ENCODE assay signal across 11 cellular contexts in the genomic region with DNA sequence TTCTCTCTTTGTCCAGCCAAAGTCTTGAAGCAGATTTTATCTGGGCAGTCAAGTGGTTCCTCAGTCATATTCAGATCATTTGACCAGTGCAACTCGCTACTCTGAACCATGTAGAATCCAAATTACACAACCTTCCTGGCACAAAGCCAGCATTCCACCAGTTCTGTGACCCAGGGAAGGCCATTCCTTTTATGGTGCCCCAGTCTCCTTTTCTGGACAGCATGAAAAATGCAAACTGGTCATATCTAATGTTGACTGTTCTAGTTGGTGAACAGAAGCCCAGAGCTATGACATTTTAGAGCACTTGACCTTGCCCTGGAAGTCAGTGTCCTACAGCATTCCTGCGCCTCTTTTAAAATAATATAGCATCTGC.
A peak's percentile ranks its signal among the peaks of the same experiment; 100 is the strongest.
DNase-seq lines count a peak whose midpoint lies in the region; ATAC-seq lines count a peak whose summit lies in the region.
"Had no signal": no experiment of that assay in that cellular context is flagged by ENCODE, and none has a peak within 500 bp of the region (broad histone marks: within the 10 kb centered on the region; RNA-seq: fewer than 3 reads in every experiment).

No MANE protein-coding gene starts in this region.

- ATAC-seq in GM18520 (IDR thresholded peaks at IDR 0.05; ENCODE audit: unreplicated experiment) (no peak), GM21717 (IDR thresholded peaks at IDR 0.05; ENCODE audit: unreplicated experiment) (no peak)
- ATAC-seq: A549; activated T-cell treated with anti-CD3 and anti-CD28 coated beads, Interleukin-2, amount 50 U/mL, for 4 hours; HCT116 had no signal

- DNase-seq in NCI-H2227 (lab: John Stamatoyannopoulos, UW; ENCODE audit: unreplicated experiment) = peak; percentile 5
- DNase-seq in NCI-H2227 treated with DMSO at 0.1 percent for 48 hours (lab: John Stamatoyannopoulos, UW) = no peak
- DNase-seq in fibroblast of gingiva (ENCODE audit: low read depth) = peak; percentile 82
- DNase-seq in myocyte (ENCODE audit: low read depth) = peak; percentile 94
- no peak for DNase-seq in cerebellar nuclear complex (lab: John Stamatoyannopoulos, UW)
- DNase-seq in NCI-H774 (lab: John Stamatoyannopoulos, UW) = no peak
- DNase-seq: activated T-cell treated with anti-CD3 and anti-CD28 coated beads, Interleukin-2, amount 50 U/mL, for 4 hours had no signal

Comparison
In these comparisons a context has a peak if more than half of its experiments do, and no peak if none do; other contexts are left out.
1. DNase-seq: peak in NCI-H2227 (single experiment), fibroblast of gingiva (single experiment) and myocyte (single experiment); none in NCI-H2227 treated with DMSO at 0.1 percent for 48 hours (single experiment), cerebellar nuclear complex (0 of 2) and NCI-H774 (single experiment).